ENCODE assay signal across 8 cellular contexts in genomic region chr12:77065361-77066204, GRCh38. TPM values are rescaled to one million over a fixed set of nuclear protein-coding genes. Genes with fewer than 3 reads are reported as not detected.
DNase-seq lines count a peak whose midpoint lies in the region; ATAC-seq and TF ChIP-seq lines count a peak whose summit lies in the region.

Gene E2F7, minus strand, starts transcription at chr12:77065569. Its CDS starts 934 bp downstream, at chr12:77064635.

- H2AK9ac ChIP-seq in IMR-90 (replicated peaks; ENCODE audit: low read depth, low read length, poor library complexity): peak within 1 kb of the TSS; percentile 89

- H3K9me1 ChIP-seq in IMR-90 (ENCODE audit: insufficient read depth, low read length): peaks cover 7% of the 10 kb centered on the region

- dilution Hi-C loops in IMR-90 (cut with HindIII; ENCODE audit: low sequenced_read_pairs, unreplicated experiment): no loop called here

- H3K27ac ChIP-seq in IMR-90 (ENCODE audit: insufficient read depth, low read length) (peak within 1 kb of the TSS; percentile 57), OCI-LY3 (ENCODE audit: low read length) (no peak within 1 kb of the TSS), mucosa of rectum (ENCODE audit: low read depth in 2 of 2, low read length in 2 of 2) (no peak within 1 kb of the TSS)

- CTCF ChIA-PET in IMR-90 (lab: Yijun Ruan, JAX): no interaction called here

- WGBS in IMR-90 (ENCODE audit: extremely low coverage in 2 of 2, insufficient read length in 1 of 2), 2 experiments: 0% methylated on average over 45 of the region's 87 CpGs; no CpG with 5 or more reads in 1 of the 2 experiments

- peak within 1 kb of the TSS; percentile 41 to 77 for H4K8ac ChIP-seq in IMR-90 (ENCODE audit: low read depth in 2 of 2, low read length in 2 of 2)

- no peaks in the 10 kb centered on the region for H3K9me3 ChIP-seq in IMR-90 (ENCODE audit: control insufficient read depth, insufficient read depth, low read length)
- H3K9me3 ChIP-seq in OCI-LY3 (ENCODE audit: insufficient read depth, low read length): no peaks in the 10 kb centered on the region
- H3K9me3 ChIP-seq in mucosa of rectum (ENCODE audit: control insufficient read depth in 2 of 2, low read length in 2 of 2): no peaks in the 10 kb centered on the region

- H2BK120ac ChIP-seq in IMR-90 (ENCODE audit: low read depth, low read length): peak within 1 kb of the TSS; percentile 72

- H3K23ac ChIP-seq in IMR-90 (ENCODE audit: low read depth, low read length): peak within 1 kb of the TSS; percentile 65; the same call in 1 of the 2 replicates

- peaks cover 26 to 27% of the 10 kb centered on the region in 2 experiments for H3K79me1 ChIP-seq in IMR-90 (ENCODE audit: low read depth in 1 of 2, low read length in 2 of 2)

- peak within 1 kb of the TSS; percentile 71 for H3K4ac ChIP-seq in IMR-90 (ENCODE audit: low read depth, low read length)

- H3K56ac ChIP-seq in IMR-90 (ENCODE audit: extremely low read depth, insufficient read depth, low read length): peak within 1 kb of the TSS; percentile 80

- H3K4me3 ChIP-seq in IMR-90 (ENCODE audit: insufficient read depth, low read depth, low read length) (peak within 1 kb of the TSS; percentile 67), OCI-LY3 (ENCODE audit: low read length) (peak within 1 kb of the TSS; percentile 88), mucosa of rectum (ENCODE audit: low read length in 2 of 2) (peak within 1 kb of the TSS; percentile 72 to 75)

- peak within 1 kb of the TSS; percentile 32 for H4K91ac ChIP-seq in IMR-90 (ENCODE audit: insufficient read depth, low read depth, low read length)

- no peak within 1 kb of the TSS for H2BK20ac ChIP-seq in IMR-90 (ENCODE audit: low read depth, low read length)

- peak within 1 kb of the TSS; percentile 72 for H2BK5ac ChIP-seq in IMR-90 (ENCODE audit: low read depth, low read length, poor library complexity, severe bottlenecking)

- peak within 1 kb of the TSS; percentile 84 for H3K4me2 ChIP-seq in IMR-90 (ENCODE audit: low read depth, low read length)
- H3K4me2 ChIP-seq in OCI-LY3 (ENCODE audit: low read length): peak within 1 kb of the TSS; percentile 99

- in situ Hi-C loops in IMR-90 (cut with MboI; ENCODE audit: low sequenced_read_pairs): loop anchor here (10.0 to 25.0 kb wide), 2 partner anchors 619 to 872 kb away; no protein-coding TSS in a partner anchor

- TF ChIP-seq CTCF in IMR-90 (conservative IDR thresholded peaks at IDR 0.05; ENCODE audit: low read depth, low read length) (0 out of 2 replicates have a peak, but pooled peaks have one; percentile 5), OCI-LY3 (IDR thresholded peaks at IDR 0.05; ENCODE audit: low read depth, low read length) (no peak)

- intact Hi-C loops in IMR-90 (cut with micrococcal nuclease): loop anchor here (2.0 to 10.0 kb wide), 4 partner anchors 37 to 879 kb away; no protein-coding TSS in a partner anchor

- no TSS peak for BruUV-seq in IMR-90 (replicated peaks; lab: Mats Ljungman, UMichigan)

- POLR2A ChIA-PET in IMR-90 (lab: Charles Lee; ENCODE audit: unreplicated experiment): no interaction called here

- no peak for TF ChIP-seq RAD21 in IMR-90 (IDR thresholded peaks at IDR 0.05; ENCODE audit: low read length)

- DNase-seq in DMS153 (lab: John Stamatoyannopoulos, UW) (peak; percentile 91), IMR-90 (peak; percentile 87), activated T-cell treated with anti-CD3 and anti-CD28 coated beads for 24 hours (ENCODE audit: low read depth) (peak; percentile 77), erythroblast (lab: John Stamatoyannopoulos, UW) (peak; percentile 92 to 95)
- peak; percentile 51 to 58 for DNase-seq in stimulated activated CD8-positive, alpha-beta memory T cell treated with anti-CD3 and anti-CD28 coated beads, Interleukin-4, amount 100 ng/mL, for 4 hours (ENCODE audit: low read depth in 2 of 2, low spot score in 1 of 2)

- peak within 1 kb of the TSS; percentile 40 for H3K14ac ChIP-seq in IMR-90 (replicated peaks; ENCODE audit: low read depth, low read length)

- no peak within 1 kb of the TSS for H4K5ac ChIP-seq in IMR-90 (ENCODE audit: low read depth, low read length)

- H3K27me3 ChIP-seq in IMR-90 (ENCODE audit: control insufficient read depth, insufficient read depth, low read length): no peaks in the 10 kb centered on the region
- H3K27me3 ChIP-seq in OCI-LY3 (ENCODE audit: low read depth, low read length): peaks cover 12% of the 10 kb centered on the region
- H3K27me3 ChIP-seq in mucosa of rectum (ENCODE audit: control insufficient read depth in 2 of 2, insufficient read depth in 2 of 2, low read length in 2 of 2): no peaks in the 10 kb centered on the region

- no peaks in the 10 kb centered on the region for H3K36me3 ChIP-seq in IMR-90 (ENCODE audit: control insufficient read depth, insufficient read depth, low read length)
- peaks cover 9% of the 10 kb centered on the region for H3K36me3 ChIP-seq in OCI-LY3 (replicated peaks; ENCODE audit: low read depth, low read length)
- no peaks in the 10 kb centered on the region for H3K36me3 ChIP-seq in mucosa of rectum (ENCODE audit: control insufficient read depth in 2 of 2, insufficient read depth in 2 of 2, low read length in 2 of 2)

- H3K4me1 ChIP-seq in IMR-90 (ENCODE audit: control insufficient read depth, insufficient read depth, low read length): peaks cover 5% of the 10 kb centered on the region; the same call in 1 of the 2 replicates
- peaks cover 20% of the 10 kb centered on the region for H3K4me1 ChIP-seq in OCI-LY3 (ENCODE audit: low read length)
- peaks cover 4 to 6% of the 10 kb centered on the region in 2 donors for H3K4me1 ChIP-seq in mucosa of rectum (ENCODE audit: control insufficient read depth in 2 of 2, insufficient read depth in 2 of 2, low read length in 2 of 2)

- H4K20me1 ChIP-seq in IMR-90 (ENCODE audit: insufficient read depth, low read length) (no peaks in the 10 kb centered on the region), OCI-LY3 (ENCODE audit: insufficient read depth, low read length) (no peaks in the 10 kb centered on the region)

- peak; percentile 75 for TF ChIP-seq POLR2A in IMR-90 (IDR thresholded peaks at IDR 0.05; ENCODE audit: low read depth, low read length)
- TF ChIP-seq POLR2A in erythroblast (IDR thresholded peaks at IDR 0.05; ENCODE audit: low read length): peak; percentile 89

- H2BK15ac ChIP-seq in IMR-90 (ENCODE audit: low read depth, low read length): peak within 1 kb of the TSS; percentile 26; the same call in 1 of the 3 replicates

- ATAC-seq in GM21576 (IDR thresholded peaks at IDR 0.05; ENCODE audit: unreplicated experiment) (peak; percentile 68), IMR-90 (ENCODE audit: low read depth) (peak; percentile 96)

- peak within 1 kb of the TSS; percentile 95 for H2AFZ ChIP-seq in IMR-90 (replicated peaks; ENCODE audit: low read length, poor library complexity)
- peak within 1 kb of the TSS; percentile 90 for H2AFZ ChIP-seq in OCI-LY3 (ENCODE audit: low read depth, low read length)

- H3K18ac ChIP-seq in IMR-90 (ENCODE audit: low read depth, low read length): 0 out of 2 replicates have a peak within 1 kb of the TSS, but pooled peaks have one; percentile 1

- H3K79me2 ChIP-seq in OCI-LY3 (ENCODE audit: low read length): no peaks in the 10 kb centered on the region

- peak within 1 kb of the TSS; percentile 35; the same call in 1 of the 2 replicates for H2AK5ac ChIP-seq in IMR-90 (ENCODE audit: low read depth, low read length)

- peak within 1 kb of the TSS; percentile 35 for H3K9ac ChIP-seq in IMR-90 (ENCODE audit: low read depth, low read length)
- peak within 1 kb of the TSS; percentile 73 for H3K9ac ChIP-seq in OCI-LY3 (ENCODE audit: low read length)
- peak within 1 kb of the TSS in 1 of 2 donors; percentile 61 for H3K9ac ChIP-seq in mucosa of rectum (ENCODE audit: low read depth in 1 of 2, low read length in 2 of 2)

TF ChIP-seq in IMR-90, 13 proteins besides CTCF, POLR2A, EP300 and RAD21:
- 0 out of 2 replicates have a peak, but pooled peaks have one; percentile 35 for TF ChIP-seq MAZ (IDR thresholded peaks at IDR 0.05; ENCODE audit: borderline replicate concordance, low read depth, low read length)
- TF ChIP-seq CHD1 (IDR thresholded peaks at IDR 0.05; ENCODE audit: low read depth, low read length): no peak
- 0 out of 2 replicates have a peak, but pooled peaks have one; percentile 9 for TF ChIP-seq SMC3 (IDR thresholded peaks at IDR 0.05; ENCODE audit: low read depth, low read length)
- TF ChIP-seq CEBPB (IDR thresholded peaks at IDR 0.05; ENCODE audit: low read depth, low read length): no peak
- TF ChIP-seq MXI1 (IDR thresholded peaks at IDR 0.05; ENCODE audit: borderline replicate concordance, low read depth, low read length): peak; percentile 83
- peak; percentile 6; the same call in 1 of the 2 replicates for TF ChIP-seq FOS (IDR thresholded peaks at IDR 0.05; ENCODE audit: low read depth, low read length)

RNA-seq across cellular contexts. Expression of gene E2F7, which starts in this region (rescaled TPM):
- 8.1 and 10.3 TPM in 2 replicates for total RNA-seq in IMR-90 (2012; rRNA removed)
- 6.0 TPM in 2 replicates for polyA plus RNA-seq in IMR-90 (2012; rRNA removed)
- 1.3 and 1.8 TPM in 2 replicates for polyA plus RNA-seq in IMR-90 (2012; cell fraction: cytosol; rRNA removed)
- 7.1 and 9.3 TPM in 2 replicates for polyA plus RNA-seq in IMR-90 (2012; cell fraction: nucleus; rRNA removed; ENCODE audit: low replicate concordance)
